20 cellular contexts compared by ENCODE assay signal in the genomic region with DNA sequence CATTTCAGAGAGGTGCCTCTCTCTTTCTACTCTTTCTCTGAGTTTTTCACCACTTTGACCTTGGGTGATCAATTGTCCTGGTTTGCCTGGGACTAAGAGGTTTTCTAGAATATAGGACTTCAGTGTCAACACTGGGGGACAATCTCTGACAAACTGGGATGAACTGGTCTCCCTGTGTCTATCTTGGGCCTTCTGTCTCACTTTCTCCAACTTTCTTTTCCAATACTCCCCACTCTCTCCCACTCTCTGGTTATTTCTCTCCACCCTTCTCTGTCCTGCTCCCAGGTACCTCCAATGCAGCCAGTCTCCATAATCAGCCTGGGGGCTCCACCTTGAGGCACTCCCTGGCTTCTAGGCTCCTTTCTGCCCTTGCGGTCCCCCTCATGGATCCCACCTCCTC. TPM values are rescaled to one million over a fixed set of nuclear protein-coding genes. Genes with fewer than 3 reads are reported as not detected.
DNase-seq lines count a peak whose midpoint lies in the region; ATAC-seq and TF ChIP-seq lines count a peak whose summit lies in the region.
"Had no signal": no experiment of that assay in that cellular context is flagged by ENCODE, and none has a peak within 500 bp of the region (broad histone marks: within the 10 kb centered on the region; RNA-seq: fewer than 3 reads in every experiment).

No MANE protein-coding gene starts in this region.

- H3K4me1 ChIP-seq in vagina (peaks cover 23% of the 10 kb centered on the region), transverse colon (peaks cover 0 to 8% (median 4%) of the 10 kb centered on the region in 4 donors), ascending aorta (peaks cover 0 to 4% of the 10 kb centered on the region in 2 donors)

- no peak overlapping the region for H3K4me3 ChIP-seq in vagina
- H3K4me3 ChIP-seq in transverse colon = no peak overlapping the region
- H3K4me3 ChIP-seq in ascending aorta = no peak overlapping the region
- H3K4me3 ChIP-seq: GM23338, SJSA1 had no signal

- intact Hi-C loops in vagina (cut with DNase I) = loop anchor here (10.0 kb wide), 1 partner anchor 78 kb away; no protein-coding TSS in a partner anchor
- intact Hi-C loops in transverse colon (cut with DNase I; ENCODE audit: low total_unique reads) = no loop called here
- intact Hi-C loops in ascending aorta (cut with DNase I) = no loop called here

- H3K9me3 ChIP-seq in vagina = no peaks in the 10 kb centered on the region
- no peaks in the 10 kb centered on the region for H3K9me3 ChIP-seq in transverse colon
- H3K9me3 ChIP-seq in ascending aorta = no peaks in the 10 kb centered on the region
- H3K9me3 ChIP-seq: Caco-2, SJSA1 had no signal

- no peak for ATAC-seq in HG02571 (IDR thresholded peaks at IDR 0.05; ENCODE audit: unreplicated experiment)
- ATAC-seq: GM23338, HCT116 had no signal

- H3K4me1 Mint-ChIP-seq in nephron = peaks cover 26% of the 10 kb centered on the region

- DNase-seq in GM10266 (ENCODE audit: extremely low spot score) = peak; percentile 2
- peak; percentile 21 for DNase-seq in ecto neural progenitor cell (ENCODE audit: low spot score)
- peak; percentile 20 to 34 for DNase-seq in vagina (ENCODE audit: extremely low spot score in 2 of 2)
- DNase-seq in transverse colon = no peak
- no peak for DNase-seq in ascending aorta (ENCODE audit: low spot score in 2 of 2)
- DNase-seq: Caco-2; CD4-positive, alpha-beta memory T cell; DMS153; IMR-90; NCI-H1105; NCI-H146; NCI-H2081; NCI-H524 treated with DMSO at 0.1 percent for 48 hours; OCI-M1 had no signal

- H3K4me3 Mint-ChIP-seq in nephron = peak overlapping the region in 2 of 3 experiments; percentile 15 to 22
- H3K4me3 Mint-ChIP-seq: CD4-positive, alpha-beta memory T cell; GM23338 had no signal

- 86 to 91% methylated on average over 1 of the region's 1 CpG for WGBS in transverse colon (ENCODE audit: low coverage in 1 of 2), 2 donors

- H3K9me3 Mint-ChIP-seq in nephron = peaks cover 4% of the 10 kb centered on the region
- H3K9me3 Mint-ChIP-seq: CD4-positive, alpha-beta memory T cell; GM23338 had no signal

- H3K27me3 ChIP-seq in vagina = no peaks in the 10 kb centered on the region
- peaks cover 30% of the 10 kb centered on the region for H3K27me3 ChIP-seq in transverse colon
- H3K27me3 ChIP-seq in ascending aorta = no peaks in the 10 kb centered on the region

- peaks cover 69% of the 10 kb centered on the region for H3K27me3 Mint-ChIP-seq in nephron (ENCODE audit: low read depth)

- TF ChIP-seq POLR2A in vagina (IDR thresholded peaks at IDR 0.05) = no peak
- no peak for TF ChIP-seq POLR2A in transverse colon (IDR thresholded peaks at IDR 0.05)

- H3K27ac Mint-ChIP-seq in nephron = peak overlapping the region in 1 of 3 experiments; percentile 56
- H3K27ac Mint-ChIP-seq: CD4-positive, alpha-beta memory T cell; GM23338 had no signal

- H3K36me3 Mint-ChIP-seq in nephron (ENCODE audit: low read depth) = no peaks in the 10 kb centered on the region
- H3K36me3 Mint-ChIP-seq: CD4-positive, alpha-beta memory T cell had no signal

- in situ Hi-C loops in transverse colon (cut with MboI; ENCODE audit: low pct_ligation_motif_present in 1 of 4, low pct_unique_long_range_greater_than_20kb in 1 of 4, low sequenced_read_pairs in 3 of 4) = no loop called here

- H3K36me3 ChIP-seq in vagina (no peaks in the 10 kb centered on the region), transverse colon (no peaks in the 10 kb centered on the region), ascending aorta (no peaks in the 10 kb centered on the region)
- H3K36me3 ChIP-seq: SJSA1 had no signal

- TF ChIP-seq CTCF in GM10266 (IDR thresholded peaks at IDR 0.05; ENCODE audit: control insufficient read depth, insufficient read depth, low read depth, missing control alignments) (no peak), nephron (IDR thresholded peaks at IDR 0.05; ENCODE audit: unreplicated experiment in 3 of 3) (no peak), vagina (IDR thresholded peaks at IDR 0.05) (no peak), transverse colon (IDR thresholded peaks at IDR 0.05) (no peak), ascending aorta (IDR thresholded peaks at IDR 0.05) (no peak)

- no peak for TF ChIP-seq EP300 in transverse colon (IDR thresholded peaks at IDR 0.05; ENCODE audit: low read depth)

- no peak overlapping the region for H3K27ac ChIP-seq in vagina
- H3K27ac ChIP-seq in transverse colon = no peak overlapping the region
- H3K27ac ChIP-seq in ascending aorta = no peak overlapping the region
- H3K27ac ChIP-seq: KMS-11, SJSA1 had no signal

RNA-seq across cellular contexts. Expression of a gene that starts 4.7 kb away (rescaled TPM):
- 15.5 TPM for total RNA-seq in vagina
- 1 to 10 TPM in 2 of 4 donors, under 1 TPM in 2; 0.37 to 3.2 (median 1.1) TPM for total RNA-seq in transverse colon
- total RNA-seq in ascending aorta = 136 TPM
- total RNA-seq: CD4-positive, alpha-beta memory T cell had no signal

Comparison
In these comparisons a context has a peak if more than half of its experiments do, and no peak if none do; other contexts are left out.
1. DNase-seq: peak in GM10266 (single experiment), ecto neural progenitor cell (single experiment) and vagina (2 of 2); none in transverse colon (single experiment) and ascending aorta (0 of 2).